Comparison of ENCODE assay signal across 10 cellular contexts in genomic region chr6:3798211-3798909, GRCh38. TPM values are rescaled to one million over a fixed set of nuclear protein-coding genes. Genes with fewer than 3 reads are reported as not detected.
DNase-seq lines count a peak whose midpoint lies in the region; TF ChIP-seq lines count a peak whose summit lies in the region.
"Had no signal": no experiment of that assay in that cellular context is flagged by ENCODE, and none has a peak within 500 bp of the region (broad histone marks: within the 10 kb centered on the region; RNA-seq: fewer than 3 reads in every experiment).

No MANE protein-coding gene starts in this region.

- H3K4me3 ChIP-seq in Caco-2 (ENCODE audit: low read depth, low read length), result no peak overlapping the region
- H3K4me3 ChIP-seq in adipocyte (ENCODE audit: low read length), result no peak overlapping the region
- no peak overlapping the region for H3K4me3 ChIP-seq in mesodermal cell (ENCODE audit: extremely low read depth, insufficient read depth, low read length, poor library complexity, severe bottlenecking)

- H3K4me1 ChIP-seq in Caco-2 (peaks cover 45% of the 10 kb centered on the region), adipocyte (ENCODE audit: control insufficient read depth, insufficient read depth, low read length) (peaks cover 20% of the 10 kb centered on the region), mesodermal cell (ENCODE audit: control insufficient read depth, insufficient read depth, low read length, poor library complexity, severe bottlenecking) (peaks cover 20% of the 10 kb centered on the region)

- no peak overlapping the region for H3K4me3 Mint-ChIP-seq in Caco-2 (ENCODE audit: unreplicated experiment)

- POLR2A ChIA-PET in Caco-2 (lab: Charles Lee), result no interaction called here

- peaks cover 40% of the 10 kb centered on the region for H3K4me1 Mint-ChIP-seq in Caco-2 (ENCODE audit: low read depth, unreplicated experiment)

- intact Hi-C loops in Caco-2 (cut with micrococcal nuclease; ENCODE audit: unreplicated experiment) (no loop called here), head of caudate nucleus (cut with DNase I) (no loop called here)

- CTCF ChIA-PET in Caco-2 (lab: Charles Lee), result no interaction called here

- H3K9ac ChIP-seq in adipocyte (ENCODE audit: low read length), result peak overlapping the region; percentile 15

- H3K36me3 ChIP-seq in Caco-2 (ENCODE audit: control insufficient read depth, insufficient read depth, low read length), result no peaks in the 10 kb centered on the region; the same call in 1 of the 2 replicates
- H3K36me3 ChIP-seq in adipocyte (ENCODE audit: control insufficient read depth, insufficient read depth, low read length, severe bottlenecking), result no peaks in the 10 kb centered on the region
- H3K36me3 ChIP-seq in mesodermal cell (ENCODE audit: control insufficient read depth, insufficient read depth, low read length), result no peaks in the 10 kb centered on the region

- peaks cover 19% of the 10 kb centered on the region for H3K36me3 Mint-ChIP-seq in Caco-2 (ENCODE audit: insufficient read depth, unreplicated experiment)

- H3K27me3 Mint-ChIP-seq in Caco-2 (ENCODE audit: insufficient read depth, unreplicated experiment), result no peaks in the 10 kb centered on the region

- peak in 1 of 2 experiments; percentile 24 for DNase-seq in Caco-2
- peak; percentile 95 for DNase-seq in NCI-H187 treated with DMSO at 0.1 percent for 48 hours (lab: John Stamatoyannopoulos, UW)
- DNase-seq in adipocyte (ENCODE audit: low read depth), result no peak
- no peak for DNase-seq in activated CD4-positive, CD25-positive, alpha-beta regulatory T cell treated with anti-CD3 and anti-CD28 coated beads, Interleukin-2, amount 50 U/mL, for 72 hours
- no peak for DNase-seq in NCI-H82 treated with DMSO at 0.1 percent for 48 hours (lab: John Stamatoyannopoulos, UW; ENCODE audit: unreplicated experiment)
- DNase-seq in head of caudate nucleus, result no peak
- DNase-seq in NCI-H2081 (lab: John Stamatoyannopoulos, UW), result no peak
- DNase-seq: anterior cingulate cortex; stimulated activated CD4-positive, alpha-beta T cell treated with anti-CD3 and anti-CD28 coated beads, Interleukin-1b, Interleukin-23, amount 100 ng/mL, for 48 hours had no signal

- TF ChIP-seq CTCF in Caco-2 (IDR thresholded peaks at IDR 0.05; ENCODE audit: insufficient read depth in 1 of 2, low read depth in 1 of 2, low read length in 1 of 2, severe bottlenecking in 1 of 2, unreplicated experiment in 1 of 2), result no peak

- BruUV-seq in Caco-2 (replicated peaks; lab: Mats Ljungman, UMichigan), result TSS peak; percentile 96

- peak overlapping the region; percentile 32 for H3K27ac ChIP-seq in mesodermal cell (ENCODE audit: low read depth, low read length, severe bottlenecking)

- no peaks in the 10 kb centered on the region for H3K27me3 ChIP-seq in Caco-2 (replicated peaks; ENCODE audit: control insufficient read depth, insufficient read depth, low read length)
- H3K27me3 ChIP-seq in adipocyte (replicated peaks; ENCODE audit: control insufficient read depth, insufficient read depth, low read length), result no peaks in the 10 kb centered on the region

- H3K9me3 ChIP-seq in Caco-2 (no peaks in the 10 kb centered on the region), adipocyte (ENCODE audit: control insufficient read depth, low read length) (no peaks in the 10 kb centered on the region), mesodermal cell (ENCODE audit: control insufficient read depth, low read length) (no peaks in the 10 kb centered on the region)

- 89 to 98% methylated on average over 5 to 6 of the region's 8 CpGs for WGBS in mesodermal cell (ENCODE audit: insufficient coverage in 2 of 2), 2 experiments

- no peaks in the 10 kb centered on the region for H3K9me3 Mint-ChIP-seq in Caco-2 (ENCODE audit: unreplicated experiment)

- H3K27ac Mint-ChIP-seq in Caco-2 (ENCODE audit: unreplicated experiment), result peak overlapping the region; percentile 94

RNA-seq across cellular contexts. Expression of gene PXDC1, which starts 46.8 kb away (rescaled TPM):
- total RNA-seq in Caco-2 (2022), result 36.9 and 42.9 TPM in 2 replicates
- polyA plus RNA-seq in mesodermal cell (2013, experiment 1 of 2), result 26.3 TPM
- polyA plus RNA-seq in mesodermal cell (2013, experiment 2 of 2), result 26.1 TPM

RNA-seq across cellular contexts. Expression of gene FAM50B, which starts 50.8 kb away (rescaled TPM):
- not detected in 2 replicates for total RNA-seq in Caco-2 (2022)
- 0.22 TPM for polyA plus RNA-seq in mesodermal cell (2013, experiment 1 of 2)
- polyA plus RNA-seq in mesodermal cell (2013, experiment 2 of 2), result not detected
